ENCODE assay signal across 16 cellular contexts in genomic region chr3:160953681-160954080, GRCh38.
DNase-seq lines count a peak whose midpoint lies in the region; ATAC-seq, FAIRE-seq and TF ChIP-seq lines count a peak whose summit lies in the region.
"Had no signal": no experiment of that assay in that cellular context is flagged by ENCODE, and none has a peak within 500 bp of the region (broad histone marks: within the 10 kb centered on the region; RNA-seq: fewer than 3 reads in every experiment).

No MANE protein-coding gene starts in this region.

- no peak overlapping the region for H3K4me3 Mint-ChIP-seq in activated CD8-positive, alpha-beta T cell treated with anti-CD3 and anti-CD28 coated beads, Interleukin-2, amount 10 ng/mL, durations not matched to agents 7 days and 5 days
- H3K4me3 Mint-ChIP-seq: CD14-positive monocyte; CD8-positive, alpha-beta T cell had no signal

- no peak overlapping the region for H3K27ac Mint-ChIP-seq in activated CD8-positive, alpha-beta T cell treated with anti-CD3 and anti-CD28 coated beads, Interleukin-2, amount 10 ng/mL, durations not matched to agents 7 days and 5 days
- H3K27ac Mint-ChIP-seq: CD8-positive, alpha-beta T cell had no signal

- H3K36me3 Mint-ChIP-seq in activated CD8-positive, alpha-beta T cell treated with anti-CD3 and anti-CD28 coated beads, Interleukin-2, amount 10 ng/mL, durations not matched to agents 7 days and 5 days (ENCODE audit: low read depth) = no peaks in the 10 kb centered on the region
- H3K36me3 Mint-ChIP-seq: CD14-positive monocyte; CD8-positive, alpha-beta T cell had no signal

- POLR2A ChIA-PET in activated CD8-positive, alpha-beta T cell treated with anti-CD3 and anti-CD28 coated beads, Interleukin-2, amount 10 ng/mL, durations not matched to agents 7 days and 5 days (lab: Charles Lee) = no interaction called here

- no peak for FAIRE-seq in H54 (lab: Jason Lieb, UNC)
- FAIRE-seq: G401.6, GM12891 had no signal

- peaks cover 26% of the 10 kb centered on the region for H3K27me3 Mint-ChIP-seq in activated CD8-positive, alpha-beta T cell treated with anti-CD3 and anti-CD28 coated beads, Interleukin-2, amount 10 ng/mL, durations not matched to agents 7 days and 5 days (ENCODE audit: low read depth)

- CTCF ChIA-PET in activated CD8-positive, alpha-beta T cell treated with anti-CD3 and anti-CD28 coated beads, Interleukin-2, amount 10 ng/mL, durations not matched to agents 7 days and 5 days (lab: Charles Lee) = interaction anchor here (1.1 kb wide), 1 partner anchor 144 kb away, joined by 3 read pairs; no protein-coding TSS in a partner anchor

- TF ChIP-seq POLR2A in H54 (IDR thresholded peaks at IDR 0.05; ENCODE audit: low read depth, low read length) = no peak

- H3K4me1 Mint-ChIP-seq in activated CD8-positive, alpha-beta T cell treated with anti-CD3 and anti-CD28 coated beads, Interleukin-2, amount 10 ng/mL, durations not matched to agents 7 days and 5 days (ENCODE audit: low read depth) = peaks cover 17% of the 10 kb centered on the region
- H3K4me1 Mint-ChIP-seq: CD14-positive monocyte had no signal

- in situ Hi-C loops in G401 (cut with HindIII; ENCODE audit: low sequenced_read_pairs) = no loop called here

- ATAC-seq in activated CD8-positive, alpha-beta T cell treated with anti-CD3 and anti-CD28 coated beads, Interleukin-2, amount 10 ng/mL, durations not matched to agents 7 days and 5 days = no peak
- ATAC-seq: CD8-positive, alpha-beta T cell had no signal

- no peaks in the 10 kb centered on the region for H3K9me3 Mint-ChIP-seq in activated CD8-positive, alpha-beta T cell treated with anti-CD3 and anti-CD28 coated beads, Interleukin-2, amount 10 ng/mL, durations not matched to agents 7 days and 5 days (ENCODE audit: insufficient read depth)
- H3K9me3 Mint-ChIP-seq: CD14-positive monocyte; CD8-positive, alpha-beta T cell had no signal

- DNase-seq in G401 (ENCODE audit: low spot score) (peak; percentile 62), NCI-H69 (lab: John Stamatoyannopoulos, UW) (peak; percentile 86), cerebellar cortex (ENCODE audit: low spot score) (peak; percentile 51), cortex of kidney (lab: John Stamatoyannopoulos, UW) (no peak), H54 (ENCODE audit: insufficient read length, low spot score) (no peak)
- DNase-seq in stimulated activated CD4-positive, alpha-beta T cell treated with anti-CD3 and anti-CD28 coated beads, Interleukin-4, amount 100 ng/mL, for 4 hours = no peak
- DNase-seq in activated CD8-positive, alpha-beta T cell treated with anti-CD3 and anti-CD28 coated beads, Interleukin-2, amount 10 ng/mL, durations not matched to agents 7 days and 5 days = no peak
- DNase-seq: CD8-positive, alpha-beta T cell; COR-L47; DMS79; GM23248; H7; IMR-90 had no signal

Comparison
In these comparisons a context has a peak if more than half of its experiments do, and no peak if none do; other contexts are left out.
1. DNase-seq: peak in G401 (single experiment), NCI-H69 (single experiment) and cerebellar cortex (single experiment); none in cortex of kidney (single experiment), H54 (single experiment), stimulated activated CD4-positive, alpha-beta T cell treated with anti-CD3 and anti-CD28 coated beads, Interleukin-4, amount 100 ng/mL, for 4 hours (0 of 2) and activated CD8-positive, alpha-beta T cell treated with anti-CD3 and anti-CD28 coated beads, Interleukin-2, amount 10 ng/mL, durations not matched to agents 7 days and 5 days (single experiment).